In the genomic region with DNA sequence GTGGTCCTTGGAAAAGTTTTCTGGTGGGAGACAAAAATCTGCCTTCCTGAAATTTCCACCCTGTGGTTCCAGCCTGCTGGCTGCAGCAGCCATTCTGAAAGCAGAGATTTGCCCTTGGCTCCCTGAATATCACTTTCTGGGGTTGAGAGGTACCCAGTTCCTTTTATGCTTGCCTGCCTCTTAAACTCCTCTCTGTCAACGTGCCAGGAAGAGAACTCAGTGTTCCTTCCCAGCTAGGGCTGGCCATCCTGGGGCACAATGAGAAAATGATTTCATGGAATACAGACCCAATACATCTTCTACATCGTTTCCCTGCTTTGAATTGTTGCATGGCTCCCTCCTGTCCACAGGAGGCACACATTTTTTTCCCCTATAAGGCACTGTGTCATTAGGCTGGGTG, we compare ENCODE assay signal across 10 cellular contexts. TPM values are rescaled to one million over a fixed set of nuclear protein-coding genes. Genes with fewer than 3 reads are reported as not detected.
DNase-seq lines count a peak whose midpoint lies in the region; ATAC-seq and TF ChIP-seq lines count a peak whose summit lies in the region.
"Had no signal": no experiment of that assay in that cellular context is flagged by ENCODE, and none has a peak within 500 bp of the region (broad histone marks: within the 10 kb centered on the region; RNA-seq: fewer than 3 reads in every experiment).

No MANE protein-coding gene starts in this region.

- no peaks in the 10 kb centered on the region for H3K9me3 Mint-ChIP-seq in activated CD8-positive, alpha-beta memory T cell treated with anti-CD3 and anti-CD28 coated beads, Interleukin-2, amount 10 ng/mL, durations not matched to agents 7 days and 5 days (ENCODE audit: low read depth)
- H3K9me3 Mint-ChIP-seq in immature natural killer cell = no peaks in the 10 kb centered on the region

- ATAC-seq in activated CD8-positive, alpha-beta memory T cell treated with anti-CD3 and anti-CD28 coated beads, Interleukin-2, amount 10 ng/mL, durations not matched to agents 7 days and 5 days = no peak

- peak overlapping the region; percentile 97 for H3K27ac ChIP-seq in VCaP
- H3K27ac ChIP-seq in substantia nigra (ENCODE audit: low read depth, low read length, poor library complexity, severe bottlenecking) = peak overlapping the region; percentile 10

- H3K27me3 Mint-ChIP-seq in activated CD8-positive, alpha-beta memory T cell treated with anti-CD3 and anti-CD28 coated beads, Interleukin-2, amount 10 ng/mL, durations not matched to agents 7 days and 5 days = no peaks in the 10 kb centered on the region
- peaks cover 7 to 11% (median 11%) of the 10 kb centered on the region in 3 donors for H3K27me3 Mint-ChIP-seq in immature natural killer cell (ENCODE audit: low read depth in 3 of 3)

- no peak for DNase-seq in activated CD8-positive, alpha-beta memory T cell treated with anti-CD3 and anti-CD28 coated beads, Interleukin-2, amount 10 ng/mL, durations not matched to agents 7 days and 5 days
- DNase-seq in activated CD8-positive, alpha-beta memory T cell treated with anti-CD3 and anti-CD28 coated beads, Interleukin-2, amount 50 U/mL, for 4 hours = no peak
- DNase-seq in immature natural killer cell (no peak), substantia nigra (lab: John Stamatoyannopoulos, UW) (peak in 4 of 49 donors; percentile 9 to 34 (median 14)), UCSD-AML1 (lab: John Stamatoyannopoulos, UW; ENCODE audit: unreplicated experiment) (no peak), NCI-H226 (no peak), inferior parietal cortex (ENCODE audit: extremely low spot score) (no peak)
- DNase-seq: activated gamma-delta T cell treated with Interleukin-2 at 50 U/mL for 16 hours, NCI-H510A treated with DMSO at 0.1 percent for 48 hours had no signal

- TF ChIP-seq CTCF in VCaP (conservative IDR thresholded peaks at IDR 0.05) = no peak

- no peak overlapping the region for H3K27ac Mint-ChIP-seq in activated CD8-positive, alpha-beta memory T cell treated with anti-CD3 and anti-CD28 coated beads, Interleukin-2, amount 10 ng/mL, durations not matched to agents 7 days and 5 days
- H3K27ac Mint-ChIP-seq in immature natural killer cell = peak overlapping the region in 4 of 6 donors; percentile 49 to 84 (median 64)

- peaks cover 31% of the 10 kb centered on the region for H3K4me1 Mint-ChIP-seq in activated CD8-positive, alpha-beta memory T cell treated with anti-CD3 and anti-CD28 coated beads, Interleukin-2, amount 10 ng/mL, durations not matched to agents 7 days and 5 days
- peaks cover 16 to 22% of the 10 kb centered on the region in 2 donors for H3K4me1 Mint-ChIP-seq in immature natural killer cell

- peak overlapping the region; percentile 39 for H3K4me3 Mint-ChIP-seq in activated CD8-positive, alpha-beta memory T cell treated with anti-CD3 and anti-CD28 coated beads, Interleukin-2, amount 10 ng/mL, durations not matched to agents 7 days and 5 days
- peak overlapping the region; percentile 76 to 97 (median 97) for H3K4me3 Mint-ChIP-seq in immature natural killer cell

- CTCF ChIA-PET in activated CD8-positive, alpha-beta memory T cell treated with anti-CD3 and anti-CD28 coated beads, Interleukin-2, amount 10 ng/mL, durations not matched to agents 7 days and 5 days (lab: Charles Lee) = interaction anchor here (0.6 to 2.7 kb wide), 12 partner anchors 33 to 163 kb away, joined by 3 to 10 read pairs (median 4); a partner anchor contains a TSS

- H3K36me3 Mint-ChIP-seq in activated CD8-positive, alpha-beta memory T cell treated with anti-CD3 and anti-CD28 coated beads, Interleukin-2, amount 10 ng/mL, durations not matched to agents 7 days and 5 days = peaks cover 11% of the 10 kb centered on the region
- H3K36me3 Mint-ChIP-seq in immature natural killer cell = no peaks in the 10 kb centered on the region

RNA-seq across cellular contexts. Expression of gene DSN1, which starts 1.6 kb away (rescaled TPM):
- total RNA-seq in activated CD8-positive, alpha-beta memory T cell treated with anti-CD3 and anti-CD28 coated beads, Interleukin-2, amount 10 ng/mL, durations not matched to agents 7 days and 5 days = 10 to 100 TPM; 36.0 to 42.7 TPM
- 10 to 100 TPM in 2 of 3 donors, 1 to 10 TPM in 1; 9.5 to 15.8 (median 11.9) TPM for polyA plus RNA-seq in immature natural killer cell

RNA-seq across cellular contexts. Expression of gene NDRG3, which starts 29.3 kb away (rescaled TPM):
- total RNA-seq in activated CD8-positive, alpha-beta memory T cell treated with anti-CD3 and anti-CD28 coated beads, Interleukin-2, amount 10 ng/mL, durations not matched to agents 7 days and 5 days = 10 to 100 TPM; 27.8 to 28.8 TPM
- 10 to 100 TPM; 44.9 to 57.7 (median 50.3) TPM for polyA plus RNA-seq in immature natural killer cell
